ENCODE assay signal across 8 cellular contexts in the genomic region with DNA sequence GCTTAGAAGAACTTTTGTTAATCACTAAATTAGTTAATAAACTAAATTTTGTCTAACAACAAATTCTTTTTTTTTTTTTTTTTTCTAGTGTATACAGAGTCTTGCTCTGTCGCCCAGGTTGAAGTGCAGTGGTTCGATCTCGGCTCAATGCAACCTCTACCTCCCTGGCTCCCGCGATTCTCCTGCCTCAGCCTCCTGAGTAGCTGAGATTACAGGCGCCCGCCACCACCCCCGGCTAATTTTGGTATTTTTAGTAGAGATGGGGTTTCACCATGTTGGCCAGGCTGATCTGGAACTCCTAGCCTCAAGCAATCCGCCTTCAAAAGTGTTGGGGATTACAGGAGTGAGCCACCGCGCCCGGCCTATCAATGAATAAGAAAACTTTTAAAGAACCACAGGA. TPM values are rescaled to one million over a fixed set of nuclear protein-coding genes. Genes with fewer than 3 reads are reported as not detected.
A peak's percentile ranks its signal among the peaks of the same experiment; 100 is the strongest.
DNase-seq lines count a peak whose midpoint lies in the region; ATAC-seq and TF ChIP-seq lines count a peak whose summit lies in the region.

No MANE protein-coding gene starts in this region.

- H3K27me3 ChIP-seq in BE2C (no peaks in the 10 kb centered on the region; the same call in 1 of the 2 replicates), MM.1S (replicated peaks; ENCODE audit: insufficient read depth, low read length) (peaks cover 19% of the 10 kb centered on the region), duodenal mucosa (ENCODE audit: control insufficient read depth in 1 of 2, insufficient read depth in 2 of 2, low read length in 2 of 2) (peaks cover 10 to 14% of the 10 kb centered on the region in 2 donors), neuron (ENCODE audit: insufficient read depth, low read length) (no peaks in the 10 kb centered on the region)

- H3K27ac ChIP-seq in MM.1S (ENCODE audit: low read length) (no peak overlapping the region), duodenal mucosa (ENCODE audit: low read depth, low read length) (no peak overlapping the region)

- peaks cover 11% of the 10 kb centered on the region; the same call in 1 of the 2 replicates for H3F3A ChIP-seq in MM.1S (ENCODE audit: insufficient read depth, low read length)

- H3K9me3 ChIP-seq in BE2C: no peaks in the 10 kb centered on the region
- no peaks in the 10 kb centered on the region for H3K9me3 ChIP-seq in MM.1S (replicated peaks; ENCODE audit: insufficient read depth, low read length)
- H3K9me3 ChIP-seq in duodenal mucosa (ENCODE audit: control insufficient read depth in 1 of 2, low read length in 2 of 2): no peaks in the 10 kb centered on the region
- no peaks in the 10 kb centered on the region for H3K9me3 ChIP-seq in neuron (ENCODE audit: low read length)

- TF ChIP-seq CTCF in BE2C (IDR thresholded peaks at IDR 0.05; ENCODE audit: low read depth, low read length) (no peak), MM.1S (IDR thresholded peaks at IDR 0.05; ENCODE audit: low read length) (no peak)

- H3K4me1 ChIP-seq in BE2C: peaks cover 13% of the 10 kb centered on the region
- peaks cover 5% of the 10 kb centered on the region; the same call in 1 of the 2 replicates for H3K4me1 ChIP-seq in MM.1S (ENCODE audit: low read length)
- H3K4me1 ChIP-seq in duodenal mucosa (ENCODE audit: control insufficient read depth in 1 of 2, insufficient read depth in 2 of 2, low read length in 2 of 2): peaks cover 4 to 7% of the 10 kb centered on the region in 2 donors
- H3K4me1 ChIP-seq in neuron (ENCODE audit: insufficient read depth, low read length): peaks cover 8% of the 10 kb centered on the region

- no peak overlapping the region for H2AFZ ChIP-seq in MM.1S (ENCODE audit: low read length)
- no peak overlapping the region for H2AFZ ChIP-seq in neuron (ENCODE audit: low read depth, low read length)

- H4K20me1 ChIP-seq in MM.1S (ENCODE audit: insufficient read depth, low read length): no peaks in the 10 kb centered on the region

- H3K4me3 ChIP-seq in BE2C (ENCODE audit: low read depth, low read length) (peak overlapping the region; percentile 63), MM.1S (ENCODE audit: low read length) (peak overlapping the region; percentile 73), duodenal mucosa (ENCODE audit: low read depth in 1 of 2, low read length in 2 of 2) (peak overlapping the region; percentile 62 to 74), neuron (ENCODE audit: low read length) (peak overlapping the region; percentile 48)

- no peak for ATAC-seq in HG03571 (IDR thresholded peaks at IDR 0.05; ENCODE audit: unreplicated experiment)

- H3K9me2 ChIP-seq in MM.1S (replicated peaks; ENCODE audit: insufficient read depth, low read length): no peaks in the 10 kb centered on the region

- H3K79me2 ChIP-seq in MM.1S (ENCODE audit: low read length): no peaks in the 10 kb centered on the region

- no peaks in the 10 kb centered on the region for H3K36me3 ChIP-seq in BE2C
- H3K36me3 ChIP-seq in MM.1S (replicated peaks; ENCODE audit: insufficient read depth, low read length): no peaks in the 10 kb centered on the region
- H3K36me3 ChIP-seq in duodenal mucosa (ENCODE audit: control insufficient read depth in 1 of 2, insufficient read depth in 2 of 2, low read length in 2 of 2): no peaks in the 10 kb centered on the region
- no peaks in the 10 kb centered on the region for H3K36me3 ChIP-seq in neuron (ENCODE audit: insufficient read depth, low read length)

- H3K4me2 ChIP-seq in MM.1S (ENCODE audit: low read depth, low read length): peak overlapping the region; percentile 48

- H3K9ac ChIP-seq in MM.1S (ENCODE audit: low read length): peak overlapping the region; percentile 4; the same call in 1 of the 2 replicates
- no peak overlapping the region for H3K9ac ChIP-seq in duodenal mucosa (ENCODE audit: low read depth in 1 of 2, low read length in 2 of 2)

- DNase-seq in BE2C (no peak), MM.1S (no peak), globus pallidus (ENCODE audit: low spot score) (no peak), cerebellar nuclear complex (lab: John Stamatoyannopoulos, UW) (no peak)
- no peak for DNase-seq in activated CD8-positive, alpha-beta memory T cell treated with anti-CD3 and anti-CD28 coated beads for 24 hours

RNA-seq across cellular contexts. Expression of a gene that starts 1.1 kb away (rescaled TPM):
- polyA plus RNA-seq in BE2C (2012; ENCODE audit: insufficient read depth, insufficient read length, low read depth): not detected

RNA-seq across cellular contexts. Expression of a gene that starts 22.1 kb away (rescaled TPM):
- polyA plus RNA-seq in BE2C (2012; ENCODE audit: insufficient read depth, insufficient read length, low read depth): 135 TPM
